Comparison of ENCODE assay signal across 18 cellular contexts in genomic region chr4:15793506-15794363, GRCh38. TPM values are rescaled to one million over a fixed set of nuclear protein-coding genes. Genes with fewer than 3 reads are reported as not detected.
A peak's percentile ranks its signal among the peaks of the same experiment; 100 is the strongest.
DNase-seq lines count a peak whose midpoint lies in the region; ATAC-seq, FAIRE-seq and TF ChIP-seq lines count a peak whose summit lies in the region.
"Had no signal": no experiment of that assay in that cellular context is flagged by ENCODE, and none has a peak within 500 bp of the region (broad histone marks: within the 10 kb centered on the region; RNA-seq: fewer than 3 reads in every experiment).

No MANE protein-coding gene starts in this region.

- H3K36me3 ChIP-seq in colonic mucosa: no peaks in the 10 kb centered on the region
- no peaks in the 10 kb centered on the region for H3K36me3 ChIP-seq in BE2C
- H3K36me3 ChIP-seq: tibial nerve had no signal

- peak; percentile 62 for FAIRE-seq in GM12891 (lab: Jason Lieb, UNC)
- FAIRE-seq: A549 had no signal

- H3K4me3 ChIP-seq in colonic mucosa (no peak overlapping the region), BE2C (ENCODE audit: low read depth, low read length) (no peak overlapping the region)
- H3K4me3 ChIP-seq: A549, coronary artery, tibial nerve had no signal

- peaks cover 4% of the 10 kb centered on the region for H3K9me3 Mint-ChIP-seq in activated CD4-positive, alpha-beta T cell treated with anti-CD3 and anti-CD28 coated beads, Interleukin-2, amount 10 ng/mL, durations not matched to agents 24 days and 14 days
- no peaks in the 10 kb centered on the region for H3K9me3 Mint-ChIP-seq in activated CD8-positive, alpha-beta T cell treated with anti-CD3 and anti-CD28 coated beads, Interleukin-2, amount 10 ng/mL, durations not matched to agents 7 days and 5 days (ENCODE audit: insufficient read depth)
- H3K9me3 Mint-ChIP-seq in immature natural killer cell (no peaks in the 10 kb centered on the region), mesothelial cell of epicardium (peaks cover 8% of the 10 kb centered on the region)
- H3K9me3 Mint-ChIP-seq: activated CD4-positive, alpha-beta memory T cell treated with anti-CD3 and anti-CD28 coated beads, Interleukin-2, amount 10 ng/mL, durations not matched to agents 7 days and 5 days had no signal

- H3K9me3 ChIP-seq in colonic mucosa (no peaks in the 10 kb centered on the region), BE2C (no peaks in the 10 kb centered on the region)
- H3K9me3 ChIP-seq: A549, tibial nerve had no signal

- no peak overlapping the region for H3K27ac ChIP-seq in colonic mucosa
- H3K27ac ChIP-seq: A549, tibial nerve had no signal

- TF ChIP-seq CTCF in mesothelial cell of epicardium (IDR thresholded peaks at IDR 0.05; ENCODE audit: unreplicated experiment) (no peak), colonic mucosa (IDR thresholded peaks at IDR 0.05) (no peak), BE2C (IDR thresholded peaks at IDR 0.05; ENCODE audit: low read depth, low read length) (no peak)

- H3K27me3 ChIP-seq in colonic mucosa: no peaks in the 10 kb centered on the region
- H3K27me3 ChIP-seq in BE2C: peaks cover 8% of the 10 kb centered on the region
- H3K27me3 ChIP-seq: tibial nerve had no signal

- H3K4me1 Mint-ChIP-seq in activated CD4-positive, alpha-beta T cell treated with anti-CD3 and anti-CD28 coated beads, Interleukin-2, amount 10 ng/mL, durations not matched to agents 24 days and 14 days: peaks cover 49% of the 10 kb centered on the region
- peaks cover 39% of the 10 kb centered on the region for H3K4me1 Mint-ChIP-seq in activated CD8-positive, alpha-beta T cell treated with anti-CD3 and anti-CD28 coated beads, Interleukin-2, amount 10 ng/mL, durations not matched to agents 7 days and 5 days (ENCODE audit: low read depth)
- H3K4me1 Mint-ChIP-seq in immature natural killer cell: peaks cover 27 to 72% of the 10 kb centered on the region in 2 donors
- H3K4me1 Mint-ChIP-seq in mesothelial cell of epicardium: peaks cover 3% of the 10 kb centered on the region

- peak overlapping the region; percentile 35 for H3K4me3 Mint-ChIP-seq in activated CD4-positive, alpha-beta T cell treated with anti-CD3 and anti-CD28 coated beads, Interleukin-2, amount 10 ng/mL, durations not matched to agents 24 days and 14 days
- no peak overlapping the region for H3K4me3 Mint-ChIP-seq in activated CD8-positive, alpha-beta T cell treated with anti-CD3 and anti-CD28 coated beads, Interleukin-2, amount 10 ng/mL, durations not matched to agents 7 days and 5 days
- H3K4me3 Mint-ChIP-seq in immature natural killer cell (no peak overlapping the region), mesothelial cell of epicardium (no peak overlapping the region)
- H3K4me3 Mint-ChIP-seq: activated CD4-positive, alpha-beta memory T cell treated with anti-CD3 and anti-CD28 coated beads, Interleukin-2, amount 10 ng/mL, durations not matched to agents 7 days and 5 days had no signal

- H3K27ac Mint-ChIP-seq in activated CD4-positive, alpha-beta T cell treated with anti-CD3 and anti-CD28 coated beads, Interleukin-2, amount 10 ng/mL, durations not matched to agents 24 days and 14 days: peak overlapping the region; percentile 79
- peak overlapping the region; percentile 0 for H3K27ac Mint-ChIP-seq in activated CD8-positive, alpha-beta T cell treated with anti-CD3 and anti-CD28 coated beads, Interleukin-2, amount 10 ng/mL, durations not matched to agents 7 days and 5 days
- H3K27ac Mint-ChIP-seq in immature natural killer cell (peak overlapping the region; percentile 4 to 55 (median 40)), mesothelial cell of epicardium (no peak overlapping the region)
- H3K27ac Mint-ChIP-seq: activated CD4-positive, alpha-beta memory T cell treated with anti-CD3 and anti-CD28 coated beads, Interleukin-2, amount 10 ng/mL, durations not matched to agents 7 days and 5 days had no signal

- no peak for DNase-seq in activated CD4-positive, alpha-beta T cell treated with anti-CD3 and anti-CD28 coated beads, Interleukin-2, amount 10 ng/mL, durations not matched to agents 24 days and 14 days
- no peak for DNase-seq in activated CD4-positive, alpha-beta T cell treated with anti-CD3 and anti-CD28 coated beads for 1 hour
- no peak for DNase-seq in GM12891 (ENCODE audit: insufficient read length, low spot score)
- DNase-seq in activated CD8-positive, alpha-beta T cell treated with anti-CD3 and anti-CD28 coated beads, Interleukin-2, amount 10 ng/mL, durations not matched to agents 7 days and 5 days: no peak
- no peak for DNase-seq in immature natural killer cell
- no peak for DNase-seq in mesothelial cell of epicardium (ENCODE audit: low spot score in 2 of 2, unreplicated experiment in 2 of 2)
- DNase-seq in colonic mucosa: no peak
- DNase-seq in BE2C: no peak
- DNase-seq: activated CD4-positive, alpha-beta memory T cell treated with anti-CD3 and anti-CD28 coated beads, Interleukin-2, amount 10 ng/mL, durations not matched to agents 7 days and 5 days; activated gamma-delta T cell; NCI-H1092 treated with DMSO at 0.1 percent for 48 hours; NCI-H2107; NCI-H748 treated with DMSO at 0.1 percent for 48 hours had no signal

- peaks cover 1% of the 10 kb centered on the region for H3K27me3 Mint-ChIP-seq in activated CD4-positive, alpha-beta T cell treated with anti-CD3 and anti-CD28 coated beads, Interleukin-2, amount 10 ng/mL, durations not matched to agents 24 days and 14 days
- no peaks in the 10 kb centered on the region for H3K27me3 Mint-ChIP-seq in activated CD8-positive, alpha-beta T cell treated with anti-CD3 and anti-CD28 coated beads, Interleukin-2, amount 10 ng/mL, durations not matched to agents 7 days and 5 days (ENCODE audit: low read depth)
- H3K27me3 Mint-ChIP-seq in immature natural killer cell (ENCODE audit: low read depth in 3 of 3) (no peaks in the 10 kb centered on the region), mesothelial cell of epicardium (ENCODE audit: low read depth) (peaks cover 8% of the 10 kb centered on the region)
- H3K27me3 Mint-ChIP-seq: activated CD4-positive, alpha-beta memory T cell treated with anti-CD3 and anti-CD28 coated beads, Interleukin-2, amount 10 ng/mL, durations not matched to agents 7 days and 5 days had no signal

- H3K36me3 Mint-ChIP-seq in activated CD4-positive, alpha-beta T cell treated with anti-CD3 and anti-CD28 coated beads, Interleukin-2, amount 10 ng/mL, durations not matched to agents 24 days and 14 days (ENCODE audit: low read depth): peaks cover 49% of the 10 kb centered on the region
- peaks cover 51% of the 10 kb centered on the region for H3K36me3 Mint-ChIP-seq in activated CD8-positive, alpha-beta T cell treated with anti-CD3 and anti-CD28 coated beads, Interleukin-2, amount 10 ng/mL, durations not matched to agents 7 days and 5 days (ENCODE audit: low read depth)
- peaks cover 0 to 8% (median 7%) of the 10 kb centered on the region in 3 donors for H3K36me3 Mint-ChIP-seq in immature natural killer cell
- H3K36me3 Mint-ChIP-seq in mesothelial cell of epicardium: no peaks in the 10 kb centered on the region

- no peak for TF ChIP-seq POLR2A in GM12891 (IDR thresholded peaks at IDR 0.05; ENCODE audit: low read depth, low read length)

- no peak overlapping the region for H3K9ac ChIP-seq in colonic mucosa (ENCODE audit: low read depth in 2 of 2, low read length in 2 of 2)

- intact Hi-C loops in activated CD4-positive, alpha-beta T cell treated with anti-CD3 and anti-CD28 coated beads, Interleukin-2, amount 10 ng/mL, durations not matched to agents 24 days and 14 days (cut with micrococcal nuclease): no loop called here
- intact Hi-C loops in colonic mucosa (cut with DNase I): no loop called here

- POLR2A ChIA-PET in activated CD8-positive, alpha-beta T cell treated with anti-CD3 and anti-CD28 coated beads, Interleukin-2, amount 10 ng/mL, durations not matched to agents 7 days and 5 days (lab: Charles Lee): interaction anchor here (0.7 kb wide), 1 partner anchor 176 kb away, joined by 3 read pairs; no protein-coding TSS in a partner anchor

- no peak for ATAC-seq in activated CD8-positive, alpha-beta T cell treated with anti-CD3 and anti-CD28 coated beads, Interleukin-2, amount 10 ng/mL, durations not matched to agents 7 days and 5 days
- ATAC-seq: A549, Panc1 had no signal

- no peaks in the 10 kb centered on the region for H3K4me1 ChIP-seq in colonic mucosa
- H3K4me1 ChIP-seq in BE2C: no peaks in the 10 kb centered on the region
- H3K4me1 ChIP-seq: A549, tibial nerve had no signal

- CTCF ChIA-PET in activated CD8-positive, alpha-beta T cell treated with anti-CD3 and anti-CD28 coated beads, Interleukin-2, amount 10 ng/mL, durations not matched to agents 7 days and 5 days (lab: Charles Lee): interaction anchor here (0.8 to 1.6 kb wide), 4 partner anchors 10 to 65 kb away, joined by 4 to 7 read pairs (median 4); no protein-coding TSS in a partner anchor

TF ChIP-seq in GM12891, 5 proteins besides CTCF, POLR2A, EP300 and RAD21:
- no peak for TF ChIP-seq PAX5 (IDR thresholded peaks at IDR 0.05; ENCODE audit: insufficient read depth, low read length, severe bottlenecking)
- no peak for TF ChIP-seq SPI1 (IDR thresholded peaks at IDR 0.05; ENCODE audit: low read depth, low read length)
- TF ChIP-seq POLR2AphosphoS5 (IDR thresholded peaks at IDR 0.05; ENCODE audit: low read depth, low read length): no peak
- TF ChIP-seq TAF1 (IDR thresholded peaks at IDR 0.05; ENCODE audit: low read depth, low read length): no peak
- TF ChIP-seq POU2F2 (IDR thresholded peaks at IDR 0.05; ENCODE audit: low read depth, low read length): no peak
TF ChIP-seq in GM12891: peak in this region for 0.

RNA-seq across cellular contexts. Expression of gene CD38, which starts 15.6 kb away (rescaled TPM):
- 89.6 and 103 TPM in 2 replicates for total RNA-seq in activated CD4-positive, alpha-beta T cell treated with anti-CD3 and anti-CD28 coated beads, Interleukin-2, amount 10 ng/mL, durations not matched to agents 24 days and 14 days
- 8.0 TPM for polyA plus RNA-seq in GM12891 (2012; ENCODE audit: low read depth, missing spikeins)
- total RNA-seq in activated CD8-positive, alpha-beta T cell treated with anti-CD3 and anti-CD28 coated beads, Interleukin-2, amount 10 ng/mL, durations not matched to agents 7 days and 5 days: 10 to 100 TPM; 88.8 to 93.4 TPM
- 100 to 1,000 TPM in 1 of 3 donors, 10 to 100 TPM in 2; 33.4 to 133 (median 60.9) TPM for polyA plus RNA-seq in immature natural killer cell
- total RNA-seq in mesothelial cell of epicardium: 0.20 to 0.22 TPM in 2 of 3 replicates, not detected in the other
- total RNA-seq in colonic mucosa: 1 to 10 TPM; 2.5 to 2.6 TPM
- 0.28 TPM for polyA plus RNA-seq in BE2C (2012; ENCODE audit: insufficient read depth, insufficient read length, low read depth)
- total RNA-seq: HT-29 had no signal

Comparison
In these comparisons a context has a peak if more than half of its experiments do, and no peak if none do; other contexts are left out.
1. RNA of gene CD38, which starts 15.6 kb away (total RNA-seq): 89.6 to 103 TPM in activated CD4-positive, alpha-beta T cell treated with anti-CD3 and anti-CD28 coated beads, Interleukin-2, amount 10 ng/mL, durations not matched to agents 24 days and 14 days and 88.8 to 93.4 TPM in activated CD8-positive, alpha-beta T cell treated with anti-CD3 and anti-CD28 coated beads, Interleukin-2, amount 10 ng/mL, durations not matched to agents 7 days and 5 days; 2.5 to 2.6 TPM in colonic mucosa and 0.20 to 0.22 TPM in mesothelial cell of epicardium; every median in the first group is over 10 times any median in the second.